In genomic region chr1:206098242-206098919, GRCh38 we compare ENCODE assay signal across 19 cellular contexts.
"Had no signal": no experiment of that assay in that cellular context is flagged by ENCODE, and none has a peak within 500 bp of the region (broad histone marks: within the 10 kb centered on the region; RNA-seq: fewer than 3 reads in every experiment).

No MANE protein-coding gene starts in this region.

- H3K9me3 ChIP-seq: adrenal gland, esophagus muscularis mucosa, left lung, sigmoid colon, transverse colon, uterus had no signal

- H3K36me3 ChIP-seq: adrenal gland, esophagus muscularis mucosa, left lung, sigmoid colon, transverse colon, uterus had no signal

- H3K4me2 ChIP-seq: hepatocyte, smooth muscle cell had no signal

- ATAC-seq: activated T-helper 17 cell treated with anti-CD3 and anti-CD28 coated beads, Interleukin-2, amount 50 U/mL, for 72 hours; natural killer cell; stimulated activated memory B cell treated with anti-CD40 and anti-IgM and Interleukin-4, amounts not matched to agents 10 μg/mL and 1 μg/mL and 100 μg/mL, for 72 hours; WTC11 had no signal

- H3K27me3 ChIP-seq: hepatocyte, sigmoid colon, uterus had no signal

- H3K4me3 ChIP-seq: adrenal gland, coronary artery, esophagus muscularis mucosa, hepatocyte, left lung, lung, sigmoid colon, smooth muscle cell, transverse colon, uterus had no signal

- H3K4me1 ChIP-seq: adrenal gland, esophagus muscularis mucosa, sigmoid colon, transverse colon, uterus had no signal

- H3K27ac ChIP-seq: adrenal gland, coronary artery, esophagus muscularis mucosa, hepatocyte, left lung, sigmoid colon, transverse colon, uterus had no signal

- DNase-seq: activated T-cell treated with anti-CD3 and anti-CD28 coated beads, Interleukin-2, amount 50 U/mL, for 24 hours; adrenal gland; glutamatergic neuron; kidney glomerular epithelial cell; left lung; natural killer cell; retina; sigmoid colon; stimulated activated CD4-positive, alpha-beta T cell treated with anti-CD3 and anti-CD28 coated beads, Interleukin-15, amount 100 ng/mL, for 24 hours; transverse colon; uterus had no signal
